In the genomic region with DNA sequence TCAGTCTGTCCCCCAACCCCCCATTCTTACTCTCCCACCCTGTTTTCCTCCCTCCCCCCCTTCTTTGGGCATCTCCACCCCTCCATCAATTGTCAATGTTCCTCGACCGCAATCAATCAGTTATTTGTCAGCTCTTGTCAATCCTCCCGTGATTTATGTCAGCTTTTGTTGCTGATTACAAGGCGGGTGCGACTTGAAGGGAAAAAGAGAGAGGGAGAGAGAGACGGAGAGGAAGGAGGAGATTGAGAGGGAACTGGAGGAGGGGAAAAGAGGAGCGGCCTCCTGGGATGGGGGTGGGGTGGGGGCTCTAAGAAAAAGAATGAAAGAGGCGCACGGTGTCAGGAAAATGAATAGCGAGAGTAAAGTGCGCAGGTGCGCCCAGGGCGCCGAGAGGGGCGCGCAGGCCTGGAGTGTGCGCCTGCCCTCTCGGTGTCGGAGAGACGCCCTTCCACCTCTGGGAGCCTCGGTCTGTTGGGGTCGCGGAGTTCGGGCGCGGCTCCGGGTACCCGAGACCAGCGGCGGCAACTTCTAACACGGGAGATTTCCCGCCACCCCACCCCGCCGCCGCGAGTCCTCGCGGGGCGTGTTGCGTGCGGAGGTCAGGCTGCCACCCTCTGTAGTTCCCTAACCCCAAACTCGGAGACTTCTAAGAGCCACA, we compare ENCODE assay signal across 8 cellular contexts. TPM values are rescaled to one million over a fixed set of nuclear protein-coding genes. Genes with fewer than 3 reads are reported as not detected.
DNase-seq lines count a peak whose midpoint lies in the region; ATAC-seq, FAIRE-seq and TF ChIP-seq lines count a peak whose summit lies in the region.

No MANE protein-coding gene starts in this region.

- peaks cover 17% of the 10 kb centered on the region for H3K4me1 ChIP-seq in CD8-positive, alpha-beta T cell (ENCODE audit: insufficient read depth, low read length)
- H3K4me1 ChIP-seq in HUES64 (ENCODE audit: insufficient read depth, low read length) (peaks cover 22% of the 10 kb centered on the region), osteoblast (ENCODE audit: insufficient read depth, low read length) (peaks cover 14% of the 10 kb centered on the region)

- DNase-seq in CD8-positive, alpha-beta T cell, result no peak
- DNase-seq in fibroblast of the aortic adventitia (ENCODE audit: low read depth) (peak; percentile 35), osteoblast (ENCODE audit: insufficient read length, low spot score, missing footprints) (peak; percentile 90), KBM-7 (no peak)
- DNase-seq in stimulated activated CD4-positive, alpha-beta T cell treated with anti-CD3 and anti-CD28 coated beads, Interleukin-2, amount 100 ng/mL, for 24 hours, result no peak

- H3K36me3 Mint-ChIP-seq in CD8-positive, alpha-beta T cell, result no peaks in the 10 kb centered on the region

- no peak overlapping the region for H3K27ac Mint-ChIP-seq in CD8-positive, alpha-beta T cell

- peaks cover 31% of the 10 kb centered on the region for H3K4me1 Mint-ChIP-seq in CD8-positive, alpha-beta T cell (ENCODE audit: low read depth)

- H3K9me3 ChIP-seq in CD8-positive, alpha-beta T cell (ENCODE audit: low read length), result no peaks in the 10 kb centered on the region
- H3K9me3 ChIP-seq in HUES64 (ENCODE audit: insufficient read depth, low read depth, low read length) (no peaks in the 10 kb centered on the region), osteoblast (ENCODE audit: low read depth, low read length) (no peaks in the 10 kb centered on the region)

- H3K4me3 Mint-ChIP-seq in CD8-positive, alpha-beta T cell, result peak overlapping the region; percentile 78

- no peaks in the 10 kb centered on the region for H3K9me3 Mint-ChIP-seq in CD8-positive, alpha-beta T cell

- peak overlapping the region; percentile 55 for H3K4me3 ChIP-seq in CD8-positive, alpha-beta T cell (ENCODE audit: low read depth, low read length)
- peak overlapping the region; percentile 70 for H3K4me3 ChIP-seq in HUES64 (ENCODE audit: low read length)
- peak overlapping the region; percentile 99 for H3K4me3 ChIP-seq in fibroblast of the aortic adventitia (ENCODE audit: low read depth, low read length)
- peak overlapping the region; percentile 100 for H3K4me3 ChIP-seq in osteoblast (ENCODE audit: insufficient read depth, low read length)

- in situ Hi-C loops in KBM-7 (cut with MboI; ENCODE audit: low pct_unique_long_range_greater_than_20kb, low sequenced_read_pairs), result no loop called here

- H2AFZ ChIP-seq in osteoblast (ENCODE audit: low read length), result peak overlapping the region; percentile 97

- no peak overlapping the region for H3K9ac ChIP-seq in HUES64 (ENCODE audit: low read depth, low read length)

- peaks cover 56% of the 10 kb centered on the region for H3K27me3 Mint-ChIP-seq in CD8-positive, alpha-beta T cell (ENCODE audit: low read depth)

- peak overlapping the region; percentile 98 for H3K4me2 ChIP-seq in osteoblast (ENCODE audit: insufficient read depth, low read length)

- H3K27me3 ChIP-seq in CD8-positive, alpha-beta T cell (ENCODE audit: insufficient read depth, low read length), result peaks cover 16% of the 10 kb centered on the region
- H3K27me3 ChIP-seq in HUES64 (ENCODE audit: insufficient read depth, low read length) (peaks cover 97% of the 10 kb centered on the region), osteoblast (ENCODE audit: insufficient read depth, low read length) (no peaks in the 10 kb centered on the region)

- no peak overlapping the region for H3K27ac ChIP-seq in CD8-positive, alpha-beta T cell (ENCODE audit: low read depth, low read length)
- peak overlapping the region; percentile 33; the same call in 1 of the 2 replicates for H3K27ac ChIP-seq in HUES64 (ENCODE audit: low read depth, low read length)
- peak overlapping the region; percentile 79 for H3K27ac ChIP-seq in osteoblast (ENCODE audit: low read depth, low read length)

- FAIRE-seq in TTC549 (lab: Jason Lieb, UNC), result peak; percentile 9

- CTCF ChIA-PET in CD8-positive, alpha-beta T cell (lab: Charles Lee), result no interaction called here

- no peaks in the 10 kb centered on the region for H3K36me3 ChIP-seq in CD8-positive, alpha-beta T cell (ENCODE audit: insufficient read depth, low read length)
- H3K36me3 ChIP-seq in HUES64 (ENCODE audit: insufficient read depth, low read length) (no peaks in the 10 kb centered on the region), osteoblast (ENCODE audit: insufficient read depth, low read length) (peaks cover 3% of the 10 kb centered on the region)

- intact Hi-C loops in CD8-positive, alpha-beta T cell (cut with DNase I, micrococcal nuclease), result loop anchor here in 1 of 2 experiments (5.0 kb wide), 1 partner anchor 635 kb away; no protein-coding TSS in a partner anchor

- H3K79me2 ChIP-seq in osteoblast (ENCODE audit: insufficient read depth, low read length), result peaks cover 33% of the 10 kb centered on the region

- TF ChIP-seq CTCF in CD8-positive, alpha-beta T cell (IDR thresholded peaks at IDR 0.05), result no peak
- TF ChIP-seq CTCF in fibroblast of the aortic adventitia (IDR thresholded peaks at IDR 0.05; ENCODE audit: insufficient read depth, low read length) (no peak), osteoblast (IDR thresholded peaks at IDR 0.05; ENCODE audit: extremely low read depth, low read depth, low read length) (no peak)

- under 1% methylated on average over 42 of the region's 42 CpGs for WGBS in HUES64

- peaks cover 17% of the 10 kb centered on the region for H4K20me1 ChIP-seq in osteoblast (ENCODE audit: insufficient read depth, low read length)

- POLR2A ChIA-PET in CD8-positive, alpha-beta T cell (lab: Charles Lee), result no interaction called here

- ATAC-seq in CD8-positive, alpha-beta T cell, result peak; percentile 29
- no peak for ATAC-seq in HG03175 (IDR thresholded peaks at IDR 0.05; ENCODE audit: unreplicated experiment)

RNA-seq across cellular contexts. Expression of a gene that starts 1.1 kb away (rescaled TPM):
- total RNA-seq in CD8-positive, alpha-beta T cell, result not detected
- 7.1 TPM for polyA plus RNA-seq in HUES64 (2013, experiment 1 of 2)
- 13.3 TPM for polyA plus RNA-seq in HUES64 (2013, experiment 2 of 2)
- total RNA-seq in fibroblast of the aortic adventitia (ENCODE audit: low replicate concordance) (21.7 and 29.8 TPM in 2 replicates), osteoblast (18.5 and 19.4 TPM in 2 replicates)

RNA-seq across cellular contexts. Expression of a gene that starts 28.8 kb away (rescaled TPM):
- total RNA-seq in CD8-positive, alpha-beta T cell, result not detected
- polyA plus RNA-seq in HUES64 (2013, experiment 1 of 2), result 0.55 TPM
- polyA plus RNA-seq in HUES64 (2013, experiment 2 of 2), result 1.3 TPM
- total RNA-seq in fibroblast of the aortic adventitia (ENCODE audit: low replicate concordance) (3.6 and 6.3 TPM in 2 replicates), osteoblast (17.1 and 18.5 TPM in 2 replicates)

Comparison
In these comparisons a context has a peak if more than half of its experiments do, and no peak if none do; other contexts are left out.
1. DNase-seq: peak in fibroblast of the aortic adventitia (single experiment) and osteoblast (single experiment); none in CD8-positive, alpha-beta T cell (0 of 7), KBM-7 (single experiment) and stimulated activated CD4-positive, alpha-beta T cell treated with anti-CD3 and anti-CD28 coated beads, Interleukin-2, amount 100 ng/mL, for 24 hours (0 of 2).
2. RNA of a gene that starts 1.1 kb away (total RNA-seq): 21.7 to 29.8 TPM in fibroblast of the aortic adventitia and 18.5 to 19.4 TPM in osteoblast; not detected in CD8-positive, alpha-beta T cell; every median in the first group is over 10 times any median in the second.
3. Peak in every context shown above with its lines, with median percentiles within 50 percentile points of each other: H3K4me3 ChIP-seq.